Comparison of ENCODE assay signal across 25 cellular contexts in the genomic region with DNA sequence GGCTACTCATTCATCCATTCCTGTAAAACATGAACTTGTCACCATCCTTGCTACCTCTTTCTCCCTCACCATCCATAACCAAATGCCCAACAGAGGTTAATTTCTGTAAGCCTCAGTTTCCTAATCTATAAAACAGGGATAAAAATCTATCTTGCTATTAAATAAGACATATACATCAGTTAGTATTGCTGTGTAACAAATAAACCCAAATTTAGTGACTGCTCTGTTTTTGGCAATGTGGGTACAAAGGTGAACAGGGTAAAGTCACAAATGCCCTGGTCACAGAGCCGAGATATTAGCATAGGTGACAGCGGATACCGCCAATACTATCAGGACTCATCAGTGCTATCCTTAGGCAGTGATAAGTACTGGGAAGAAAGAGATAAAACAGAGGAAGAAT.
"Had no signal": no experiment of that assay in that cellular context is flagged by ENCODE, and none has a peak within 500 bp of the region (broad histone marks: within the 10 kb centered on the region; RNA-seq: fewer than 3 reads in every experiment).

No MANE protein-coding gene starts in this region.

- H3K4me2 ChIP-seq: hepatocyte had no signal

- H3K9me3 ChIP-seq: ovary, right atrium auricular region, stomach, testis, thyroid gland, transverse colon, upper lobe of left lung, vagina had no signal

- H3K4me3 Mint-ChIP-seq: mesothelial cell of epicardium; nephron progenitor cell; stimulated activated naive B cell treated with anti-CD40 and anti-IgM and Interleukin-4, amounts not matched to agents 10 μg/mL and 1 μg/mL and 100 μg/mL, for 72 hours had no signal

- ATAC-seq: sciatic nerve; stimulated activated naive B cell treated with anti-CD40 and anti-IgM and Interleukin-4, amounts not matched to agents 10 μg/mL and 1 μg/mL and 100 μg/mL, for 72 hours; stimulated activated naive CD8-positive, alpha-beta T cell treated with anti-CD3 and anti-CD28 coated beads, Interleukin-15, Interleukin-2, amounts not matched to agents 100 U/mL and 50 U/mL, for 24 hours had no signal

- H3K36me3 ChIP-seq: left ventricle myocardium inferior, ovary, right atrium auricular region, stomach, thyroid gland, transverse colon, upper lobe of left lung, vagina had no signal

- H3K4me1 ChIP-seq: testis had no signal

- H3K27ac Mint-ChIP-seq: mesothelial cell of epicardium, nephron progenitor cell, progenitor cell of endocrine pancreas had no signal

- H3K27me3 ChIP-seq: ovary, right atrium auricular region, stomach, testis, thyroid gland, transverse colon, upper lobe of left lung, vagina had no signal

- H3K27ac ChIP-seq: hepatocyte, left ventricle myocardium inferior, ovary, right atrium auricular region, skin epidermis, stomach, testis, thyroid gland, transverse colon, upper lobe of left lung, vagina had no signal

- H2AFZ ChIP-seq: hepatocyte had no signal

- DNase-seq: islet precursor cell; left ventricle myocardium inferior; mesendoderm; naive B cell; nephron progenitor cell; stimulated activated CD4-positive, alpha-beta T cell treated with anti-CD3 and anti-CD28 coated beads, Interleukin-12 subunit alpha, Interleukin-12 subunit beta, amount 100 ng/mL, for 4 hours; stimulated activated CD4-positive, alpha-beta T cell treated with anti-CD3 and anti-CD28 coated beads, Interleukin-15, amount 100 ng/mL, for 24 hours; stimulated activated CD4-positive, alpha-beta T cell treated with anti-CD3 and anti-CD28 coated beads, Interleukin-2, amount 100 ng/mL, for 24 hours; stimulated activated CD4-positive, alpha-beta T cell treated with anti-CD3 and anti-CD28 coated beads, Interleukin-4, amount 100 ng/mL, for 1 hour; stimulated activated naive B cell treated with anti-CD40 and anti-IgM and Interleukin-4, amounts not matched to agents 10 μg/mL and 1 μg/mL and 100 μg/mL, for 72 hours; stimulated activated naive CD8-positive, alpha-beta T cell treated with anti-CD3 and anti-CD28 coated beads, Interleukin-15, Interleukin-2, amounts not matched to agents 100 U/mL and 50 U/mL, for 24 hours; testis; thyroid gland; transverse colon; upper lobe of left lung had no signal

- H3K4me3 ChIP-seq: hepatocyte, left ventricle myocardium inferior, lung, ovary, right atrium auricular region, skin epidermis, stomach, testis, thyroid gland, transverse colon, upper lobe of left lung, vagina had no signal

- H3K9me3 Mint-ChIP-seq: mesothelial cell of epicardium had no signal

- H3K36me3 Mint-ChIP-seq: mesothelial cell of epicardium, naive B cell had no signal
